Comparison of ENCODE assay signal across 8 cellular contexts in genomic region chr16:22296225-22297113, GRCh38.
A peak's percentile ranks its signal among the peaks of the same experiment; 100 is the strongest.
DNase-seq lines count a peak whose midpoint lies in the region; ATAC-seq and TF ChIP-seq lines count a peak whose summit lies in the region.

No MANE protein-coding gene starts in this region.

- DNase-seq in activated CD8-positive, alpha-beta memory T cell treated with anti-CD3 and anti-CD28 coated beads for 24 hours, result peak; percentile 71
- no peak for DNase-seq in activated CD8-positive, alpha-beta memory T cell treated with anti-CD3 and anti-CD28 coated beads, Interleukin-2, amount 50 U/mL, for 4 hours
- DNase-seq in NCI-H69 (lab: John Stamatoyannopoulos, UW) (peak; percentile 62), choroid plexus epithelial cell (ENCODE audit: low read depth) (no peak), NK-92 (lab: John Stamatoyannopoulos, UW; ENCODE audit: unreplicated experiment) (no peak), NCI-H2171 (lab: John Stamatoyannopoulos, UW) (no peak)

- peak overlapping the region; percentile 69 for H3K9ac ChIP-seq in mucosa of stomach (ENCODE audit: low read length)

- H3K36me3 ChIP-seq in mucosa of stomach (ENCODE audit: control insufficient read depth, insufficient read depth, low read length), result no peaks in the 10 kb centered on the region

- TF ChIP-seq CTCF in choroid plexus epithelial cell (conservative IDR thresholded peaks at IDR 0.05; ENCODE audit: low read depth, low read length), result no peak

- H3K9me3 ChIP-seq in mucosa of stomach (ENCODE audit: control insufficient read depth, low read length), result no peaks in the 10 kb centered on the region

- H3K4me3 ChIP-seq in choroid plexus epithelial cell (ENCODE audit: low read depth, low read length) (peak overlapping the region; percentile 92), mucosa of stomach (ENCODE audit: low read length) (peak overlapping the region; percentile 33)

- no peaks in the 10 kb centered on the region for H3K27me3 ChIP-seq in mucosa of stomach (ENCODE audit: control insufficient read depth, insufficient read depth, low read length)

- ATAC-seq in GM18502 (IDR thresholded peaks at IDR 0.05; ENCODE audit: poor library complexity, unreplicated experiment), result no peak

- H3K4me1 ChIP-seq in mucosa of stomach (ENCODE audit: control insufficient read depth, insufficient read depth, low read length), result peaks cover 9% of the 10 kb centered on the region

Comparison
In these comparisons a context has a peak if more than half of its experiments do, and no peak if none do; other contexts are left out.
1. DNase-seq: peak in activated CD8-positive, alpha-beta memory T cell treated with anti-CD3 and anti-CD28 coated beads for 24 hours (single experiment) and NCI-H69 (single experiment); none in activated CD8-positive, alpha-beta memory T cell treated with anti-CD3 and anti-CD28 coated beads, Interleukin-2, amount 50 U/mL, for 4 hours (single experiment), choroid plexus epithelial cell (single experiment), NK-92 (single experiment) and NCI-H2171 (single experiment).